15 cellular contexts compared by ENCODE assay signal in the genomic region with DNA sequence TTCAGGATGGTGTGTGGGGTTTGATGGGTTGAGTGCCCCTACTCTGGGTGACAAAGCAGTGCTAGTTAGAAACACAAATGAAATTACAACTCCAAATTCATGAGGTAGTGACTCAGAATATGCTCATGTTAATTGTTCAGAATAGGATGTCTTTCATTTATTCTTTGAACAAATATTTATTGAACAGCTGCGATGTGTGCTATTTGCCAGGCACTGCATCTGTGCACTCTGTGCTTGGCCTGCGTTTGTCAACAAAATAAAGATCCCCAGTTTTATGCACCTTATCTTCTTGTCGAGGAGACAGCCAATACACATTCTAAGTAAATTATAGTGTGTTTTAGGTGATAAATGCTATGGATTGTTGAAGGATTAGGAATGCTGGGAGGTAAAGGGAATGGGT. TPM values are rescaled to one million over a fixed set of nuclear protein-coding genes. Genes with fewer than 3 reads are reported as not detected.
DNase-seq lines count a peak whose midpoint lies in the region; ATAC-seq and TF ChIP-seq lines count a peak whose summit lies in the region.
"Had no signal": no experiment of that assay in that cellular context is flagged by ENCODE, and none has a peak within 500 bp of the region (broad histone marks: within the 10 kb centered on the region; RNA-seq: fewer than 3 reads in every experiment).

No MANE protein-coding gene starts in this region.

- CTCF ChIA-PET in WTC11 (lab: Charles Lee), result interaction anchor here (2.0 kb wide), 1 partner anchor 44 kb away, joined by 6 read pairs; no protein-coding TSS in a partner anchor

- peak overlapping the region; percentile 5; the same call in 1 of the 2 replicates for H3K27ac Mint-ChIP-seq in WTC11
- H3K27ac Mint-ChIP-seq: CD8-positive, alpha-beta T cell had no signal

- TF ChIP-seq CTCF in WTC11 (IDR thresholded peaks at IDR 0.05), result no peak

- peaks cover 43% of the 10 kb centered on the region for H3K4me1 Mint-ChIP-seq in WTC11
- H3K4me1 Mint-ChIP-seq: CD14-positive monocyte had no signal

- DNase-seq in NCI-H146 (lab: John Stamatoyannopoulos, UW), result peak; percentile 58
- DNase-seq in WTC11 (ENCODE audit: low spot score), result no peak
- DNase-seq in stimulated activated CD4-positive, alpha-beta T cell treated with anti-CD3 and anti-CD28 coated beads, Interleukin-2, amount 100 ng/mL, for 48 hours, result no peak
- no peak for DNase-seq in OCI-M1 (lab: John Stamatoyannopoulos, UW)
- DNase-seq in putamen (ENCODE audit: low spot score), result no peak
- DNase-seq: BE2C; Caco-2; CD8-positive, alpha-beta T cell; GM23248 had no signal

- no peak for ATAC-seq in WTC11
- ATAC-seq: A549; CD8-positive, alpha-beta T cell; GM12878; HCT116 had no signal

- H3K36me3 ChIP-seq in KOPT-K1 (ENCODE audit: insufficient read depth, low read length), result no peaks in the 10 kb centered on the region
- H3K36me3 ChIP-seq: BE2C had no signal

- peak overlapping the region; percentile 38 for H3K27ac ChIP-seq in KOPT-K1 (ENCODE audit: low read depth, low read length, poor library complexity, severe bottlenecking)
- H3K27ac ChIP-seq: A549, GM23248 had no signal

- no peak overlapping the region for H3K4me3 Mint-ChIP-seq in WTC11
- H3K4me3 Mint-ChIP-seq: CD14-positive monocyte; CD8-positive, alpha-beta T cell had no signal

- H3K9me3 ChIP-seq in KOPT-K1 (ENCODE audit: insufficient read depth, low read length, poor library complexity, severe bottlenecking), result no peaks in the 10 kb centered on the region
- H3K9me3 ChIP-seq: A549, BE2C, Caco-2 had no signal

- H3K9me3 Mint-ChIP-seq in WTC11, result no peaks in the 10 kb centered on the region
- H3K9me3 Mint-ChIP-seq: CD14-positive monocyte; CD8-positive, alpha-beta T cell had no signal

- no peaks in the 10 kb centered on the region for H3K36me3 Mint-ChIP-seq in WTC11
- H3K36me3 Mint-ChIP-seq: CD14-positive monocyte; CD8-positive, alpha-beta T cell had no signal

- no peaks in the 10 kb centered on the region for H3K27me3 Mint-ChIP-seq in WTC11 (ENCODE audit: low read depth)

- POLR2A ChIA-PET in WTC11 (lab: Charles Lee), result no interaction called here

TF ChIP-seq in WTC11, 78 proteins besides CTCF, POLR2A, EP300 and RAD21:
- TF ChIP-seq SMAD4 (CRISPR knock-in tag; IDR thresholded peaks at IDR 0.05) (no peak), ZNF423 (CRISPR knock-in tag; IDR thresholded peaks at IDR 0.05) (no peak), FOXJ3 (CRISPR knock-in tag; IDR thresholded peaks at IDR 0.05; ENCODE audit: borderline replicate concordance) (no peak), TEAD4 (CRISPR knock-in tag; IDR thresholded peaks at IDR 0.05) (no peak), TEAD1 (CRISPR knock-in tag; IDR thresholded peaks at IDR 0.05) (no peak), MYBL2 (CRISPR knock-in tag; IDR thresholded peaks at IDR 0.05) (no peak)
- TF ChIP-seq, protein P1, sequence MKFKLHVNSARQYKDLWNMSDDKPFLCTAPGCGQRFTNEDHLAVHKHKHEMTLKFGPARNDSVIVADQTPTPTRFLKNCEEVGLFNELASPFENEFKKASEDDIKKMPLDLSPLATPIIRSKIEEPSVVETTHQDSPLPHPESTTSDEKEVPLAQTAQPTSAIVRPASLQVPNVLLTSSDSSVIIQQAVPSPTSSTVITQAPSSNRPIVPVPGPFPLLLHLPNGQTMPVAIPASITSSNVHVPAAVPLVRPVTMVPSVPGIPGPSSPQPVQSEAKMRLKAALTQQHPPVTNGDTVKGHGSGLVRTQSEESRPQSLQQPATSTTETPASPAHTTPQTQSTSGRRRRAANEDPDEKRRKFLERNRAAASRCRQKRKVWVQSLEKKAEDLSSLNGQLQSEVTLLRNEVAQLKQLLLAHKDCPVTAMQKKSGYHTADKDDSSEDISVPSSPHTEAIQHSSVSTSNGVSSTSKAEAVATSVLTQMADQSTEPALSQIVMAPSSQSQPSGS (CRISPR knock-in tag; IDR thresholded peaks at IDR 0.05; ENCODE audit: borderline replicate concordance, low read depth), result no peak
- TF ChIP-seq, protein P2, sequence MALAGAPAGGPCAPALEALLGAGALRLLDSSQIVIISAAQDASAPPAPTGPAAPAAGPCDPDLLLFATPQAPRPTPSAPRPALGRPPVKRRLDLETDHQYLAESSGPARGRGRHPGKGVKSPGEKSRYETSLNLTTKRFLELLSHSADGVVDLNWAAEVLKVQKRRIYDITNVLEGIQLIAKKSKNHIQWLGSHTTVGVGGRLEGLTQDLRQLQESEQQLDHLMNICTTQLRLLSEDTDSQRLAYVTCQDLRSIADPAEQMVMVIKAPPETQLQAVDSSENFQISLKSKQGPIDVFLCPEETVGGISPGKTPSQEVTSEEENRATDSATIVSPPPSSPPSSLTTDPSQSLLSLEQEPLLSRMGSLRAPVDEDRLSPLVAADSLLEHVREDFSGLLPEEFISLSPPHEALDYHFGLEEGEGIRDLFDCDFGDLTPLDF (CRISPR knock-in tag; IDR thresholded peaks at IDR 0.05), result no peak
- TF ChIP-seq, protein P3, sequence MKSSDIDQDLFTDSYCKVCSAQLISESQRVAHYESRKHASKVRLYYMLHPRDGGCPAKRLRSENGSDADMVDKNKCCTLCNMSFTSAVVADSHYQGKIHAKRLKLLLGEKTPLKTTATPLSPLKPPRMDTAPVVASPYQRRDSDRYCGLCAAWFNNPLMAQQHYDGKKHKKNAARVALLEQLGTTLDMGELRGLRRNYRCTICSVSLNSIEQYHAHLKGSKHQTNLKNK (CRISPR knock-in tag; IDR thresholded peaks at IDR 0.05), result no peak
- TF ChIP-seq, protein P4, sequence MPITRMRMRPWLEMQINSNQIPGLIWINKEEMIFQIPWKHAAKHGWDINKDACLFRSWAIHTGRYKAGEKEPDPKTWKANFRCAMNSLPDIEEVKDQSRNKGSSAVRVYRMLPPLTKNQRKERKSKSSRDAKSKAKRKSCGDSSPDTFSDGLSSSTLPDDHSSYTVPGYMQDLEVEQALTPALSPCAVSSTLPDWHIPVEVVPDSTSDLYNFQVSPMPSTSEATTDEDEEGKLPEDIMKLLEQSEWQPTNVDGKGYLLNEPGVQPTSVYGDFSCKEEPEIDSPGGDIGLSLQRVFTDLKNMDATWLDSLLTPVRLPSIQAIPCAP (CRISPR knock-in tag; IDR thresholded peaks at IDR 0.05), result no peak

RNA-seq across cellular contexts. Expression of a gene that starts 27.3 kb away (rescaled TPM):
- 22.3 to 27.4 TPM (median 25.2 TPM) in 3 replicates for total RNA-seq in WTC11 (2021)
- total RNA-seq: G401 had no signal
